ENCODE assay signal across 14 cellular contexts in the genomic region with DNA sequence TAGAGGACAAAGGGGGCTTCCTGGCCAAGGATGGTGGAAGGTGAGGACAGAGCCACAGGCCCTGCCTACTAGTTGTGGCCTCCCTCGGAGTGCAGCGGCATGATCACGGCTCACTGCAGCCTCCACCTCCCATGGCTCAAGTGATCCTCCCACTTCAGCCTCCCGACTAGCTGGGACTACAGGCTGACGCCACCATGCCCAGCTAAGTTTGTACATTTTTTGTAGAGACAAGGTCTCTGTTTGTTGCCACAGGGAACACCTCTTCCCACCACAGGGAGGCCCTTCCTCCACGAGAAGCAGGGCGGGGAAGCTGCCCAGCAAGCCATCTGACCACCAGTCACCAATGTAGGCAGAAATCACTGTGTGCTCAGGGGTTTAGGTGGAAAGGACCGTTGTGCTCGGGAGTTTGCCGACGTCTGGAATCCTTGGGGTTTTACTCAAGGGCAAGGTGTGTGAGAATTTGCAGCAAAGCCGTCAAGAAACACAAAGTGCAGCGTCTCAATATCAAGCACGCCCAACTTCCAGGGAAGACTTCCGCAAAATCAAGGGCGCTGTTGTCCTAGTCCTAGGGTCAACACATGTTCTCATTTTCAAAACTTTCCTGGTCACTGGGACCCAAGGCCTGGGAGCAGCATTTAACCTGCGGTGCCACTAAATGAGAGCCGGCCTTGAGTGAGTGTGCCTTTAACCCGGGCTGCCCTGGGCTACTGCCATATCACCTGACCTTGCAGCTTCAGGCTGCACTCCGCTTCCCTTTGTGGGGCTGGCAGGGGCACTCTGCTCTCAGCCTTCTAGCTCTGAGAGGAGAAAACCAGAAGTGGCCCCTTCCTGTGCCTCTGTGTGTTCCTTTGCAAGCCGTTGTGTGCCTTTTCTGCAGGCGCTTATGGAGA.
A peak's percentile ranks its signal among the peaks of the same experiment; 100 is the strongest.
DNase-seq lines count a peak whose midpoint lies in the region; ATAC-seq, FAIRE-seq and TF ChIP-seq lines count a peak whose summit lies in the region.
"Had no signal": no experiment of that assay in that cellular context is flagged by ENCODE, and none has a peak within 500 bp of the region (broad histone marks: within the 10 kb centered on the region; RNA-seq: fewer than 3 reads in every experiment).

No MANE protein-coding gene starts in this region.

- H3K9me1 ChIP-seq in IMR-90 (ENCODE audit: insufficient read depth, low read length) = peaks cover 16% of the 10 kb centered on the region

- H4K91ac ChIP-seq in IMR-90 (ENCODE audit: insufficient read depth, low read depth, low read length) (peak overlapping the region; percentile 22; the same call in 1 of the 2 replicates), H1 (replicated peaks; ENCODE audit: insufficient read length, low read length) (no peak overlapping the region)

- H4K20me1 ChIP-seq in IMR-90 (ENCODE audit: insufficient read depth, low read length) = no peaks in the 10 kb centered on the region
- H4K20me1 ChIP-seq in H1 (replicated peaks in 1 of 2; ENCODE audit: control insufficient read depth in 1 of 2, insufficient read depth in 2 of 2, low read length in 2 of 2) = no peaks in the 10 kb centered on the region

- no peak overlapping the region; the same call in 1 of the 2 replicates for H3K14ac ChIP-seq in IMR-90 (replicated peaks; ENCODE audit: low read depth, low read length)
- H3K14ac ChIP-seq in H1 (ENCODE audit: insufficient read length) = no peak overlapping the region

- H3K23ac ChIP-seq in IMR-90 (ENCODE audit: low read depth, low read length) = no peak overlapping the region
- no peak overlapping the region for H3K23ac ChIP-seq in H1 (ENCODE audit: insufficient read length)

- no peaks in the 10 kb centered on the region; the same call in 1 of the 2 replicates for H3K9me3 ChIP-seq in IMR-90 (ENCODE audit: control insufficient read depth, insufficient read depth, low read length)
- H3K9me3 ChIP-seq in H1 (ENCODE audit: insufficient read depth in 2 of 2, low read depth in 1 of 2, low read length in 1 of 2) = no peaks in the 10 kb centered on the region
- H3K9me3 ChIP-seq in naive thymus-derived CD4-positive, alpha-beta T cell (ENCODE audit: control insufficient read depth in 2 of 3, low read length in 3 of 3) = no peaks in the 10 kb centered on the region

- H3K4me3 Mint-ChIP-seq in naive thymus-derived CD4-positive, alpha-beta T cell = no peak overlapping the region
- H3K4me3 Mint-ChIP-seq: mesothelial cell of epicardium; stimulated activated naive CD8-positive, alpha-beta T cell treated with anti-CD3 and anti-CD28 coated beads, Interleukin-15, amount 100 ng/mL, for 72 hours; T-cell had no signal

- POLR2A ChIA-PET in GM10248 (lab: Yijun Ruan, JAX) = no interaction called here
- POLR2A ChIA-PET in IMR-90 (lab: Charles Lee; ENCODE audit: unreplicated experiment) = no interaction called here
- POLR2A ChIA-PET in H1 (lab: Charles Lee; ENCODE audit: partially characterized antibody) = no interaction called here
- POLR2A ChIA-PET in naive thymus-derived CD4-positive, alpha-beta T cell (lab: Charles Lee) = no interaction called here

- no peak overlapping the region for H4K5ac ChIP-seq in IMR-90 (ENCODE audit: low read depth, low read length)
- no peak overlapping the region for H4K5ac ChIP-seq in H1 (ENCODE audit: insufficient read length, low read depth, low read length)

- ATAC-seq in IMR-90 (ENCODE audit: low read depth) = no peak
- peak; percentile 70 for ATAC-seq in naive thymus-derived CD4-positive, alpha-beta T cell
- ATAC-seq: stimulated activated naive CD8-positive, alpha-beta T cell treated with anti-CD3 and anti-CD28 coated beads, Interleukin-15, amount 100 ng/mL, for 72 hours; T-cell had no signal

- H3K4ac ChIP-seq in IMR-90 (ENCODE audit: low read depth, low read length) (peak overlapping the region; percentile 19), H1 (replicated peaks; ENCODE audit: insufficient read length, low read depth, low read length) (peak overlapping the region; percentile 6)

- CTCF ChIA-PET in GM10248 (lab: Yijun Ruan, JAX) (interaction anchor here (1.8 to 2.3 kb wide), 3 partner anchors 10 to 27 kb away, joined by 5 to 10 read pairs (median 6); no protein-coding TSS in a partner anchor), IMR-90 (lab: Yijun Ruan, JAX) (no interaction called here), H1 (lab: Charles Lee; ENCODE audit: partially characterized antibody) (interaction anchor here (1.0 to 3.3 kb wide), 4 partner anchors 17 to 153 kb away, joined by 3 to 13 read pairs (median 4); no protein-coding TSS in a partner anchor)
- CTCF ChIA-PET in naive thymus-derived CD4-positive, alpha-beta T cell (lab: Charles Lee) = no interaction called here

- in situ Hi-C loops in IMR-90 (cut with MboI; ENCODE audit: low sequenced_read_pairs) = no loop called here

- H3K27me3 ChIP-seq in IMR-90 (ENCODE audit: control insufficient read depth, insufficient read depth, low read length) = no peaks in the 10 kb centered on the region
- peaks cover 0 to 5% (median 0%) of the 10 kb centered on the region in 4 experiments; a peak in 3 of 7 replicates for H3K27me3 ChIP-seq in H1 (replicated peaks in 1 of 4; ENCODE audit: control insufficient read depth in 3 of 4, extremely low read depth in 1 of 4, insufficient read depth in 3 of 4, low read length in 3 of 4)
- no peaks in the 10 kb centered on the region for H3K27me3 ChIP-seq in naive thymus-derived CD4-positive, alpha-beta T cell (ENCODE audit: control insufficient read depth in 2 of 2, insufficient read depth in 2 of 2, low read length in 2 of 2)

- WGBS in IMR-90 (ENCODE audit: extremely low coverage in 2 of 2, insufficient read length in 1 of 2), 2 experiments = 97% methylated on average over 12 of the region's 22 CpGs; no CpG with 5 or more reads in 1 of the 2 experiments
- WGBS in H1 (ENCODE audit: extremely low coverage in 1 of 2, insufficient coverage in 1 of 2, insufficient read length in 1 of 2, insufficient replicate concordance in 2 of 2, low coverage in 1 of 2, low lambda C conversion rate in 2 of 2, missing lambda C conversion rate in 1 of 2), 2 experiments = 91% methylated on average over 21 of the region's 22 CpGs; no CpG with 5 or more reads in 1 of the 2 experiments

- no peak overlapping the region for H3K4me3 ChIP-seq in IMR-90 (ENCODE audit: insufficient read depth, low read depth, low read length)
- no peak overlapping the region for H3K4me3 ChIP-seq in H1 (ENCODE audit: extremely low read depth in 1 of 4, insufficient read depth in 2 of 4, low read depth in 3 of 4, low read length in 4 of 4)
- H3K4me3 ChIP-seq in naive thymus-derived CD4-positive, alpha-beta T cell (ENCODE audit: low read length) = no peak overlapping the region
- H3K4me3 ChIP-seq: GM23248 had no signal

- H3K23me2 ChIP-seq in H1 (ENCODE audit: low read depth, low read length) = peaks cover 3% of the 10 kb centered on the region; the same call in 1 of the 2 replicates

- intact Hi-C loops in IMR-90 (cut with micrococcal nuclease) = no loop called here
- intact Hi-C loops in naive thymus-derived CD4-positive, alpha-beta T cell (cut with micrococcal nuclease) = loop anchor here (10.0 kb wide), 2 partner anchors 368 to 382 kb away; no protein-coding TSS in a partner anchor

- H3K4me1 Mint-ChIP-seq in naive thymus-derived CD4-positive, alpha-beta T cell = peaks cover 14 to 45% (median 25%) of the 10 kb centered on the region in 7 donors

- H2AK9ac ChIP-seq in IMR-90 (replicated peaks; ENCODE audit: low read depth, low read length, poor library complexity) = no peak overlapping the region

- no peak overlapping the region for H3K56ac ChIP-seq in IMR-90 (ENCODE audit: extremely low read depth, insufficient read depth, low read length)
- no peak overlapping the region for H3K56ac ChIP-seq in H1 (replicated peaks; ENCODE audit: insufficient read length, low read depth, low read length)

- H3K4me1 ChIP-seq in IMR-90 (ENCODE audit: control insufficient read depth, insufficient read depth, low read length) (peaks cover 19% of the 10 kb centered on the region), H1 (replicated peaks in 1 of 4; ENCODE audit: control insufficient read depth in 3 of 4, insufficient read depth in 4 of 4, low read length in 3 of 4) (peaks cover 15 to 32% (median 25%) of the 10 kb centered on the region in 4 experiments)
- H3K4me1 ChIP-seq in naive thymus-derived CD4-positive, alpha-beta T cell (ENCODE audit: control insufficient read depth in 2 of 2, insufficient read depth in 2 of 2, low read length in 2 of 2) = peaks cover 5 to 10% of the 10 kb centered on the region in 2 donors

- H3K9ac ChIP-seq in IMR-90 (ENCODE audit: low read depth, low read length) (no peak overlapping the region), H1 (replicated peaks in 1 of 4; ENCODE audit: extremely low read depth in 1 of 4, low read depth in 3 of 4, low read length in 3 of 4) (no peak overlapping the region)
- H3K9ac ChIP-seq: GM23248 had no signal

- H3K27ac ChIP-seq in IMR-90 (ENCODE audit: insufficient read depth, low read length) (no peak overlapping the region), H1 (ENCODE audit: low read depth, low read length) (no peak overlapping the region)
- H3K27ac ChIP-seq in naive thymus-derived CD4-positive, alpha-beta T cell (ENCODE audit: low read depth, low read length) = no peak overlapping the region
- H3K27ac ChIP-seq: GM23248 had no signal

- H2BK12ac ChIP-seq in H1 (ENCODE audit: low read depth, low read length) = no peak overlapping the region

- no peaks in the 10 kb centered on the region for H3K36me3 ChIP-seq in IMR-90 (ENCODE audit: control insufficient read depth, insufficient read depth, low read length)
- H3K36me3 ChIP-seq in H1 (ENCODE audit: control insufficient read depth in 2 of 4, insufficient read depth in 4 of 4, low read length in 3 of 4) = no peaks in the 10 kb centered on the region
- H3K36me3 ChIP-seq in naive thymus-derived CD4-positive, alpha-beta T cell (ENCODE audit: control insufficient read depth in 2 of 3, insufficient read depth in 3 of 3, low read length in 3 of 3) = no peaks in the 10 kb centered on the region

- H3K79me2 ChIP-seq in H1 (ENCODE audit: control insufficient read depth in 1 of 2, insufficient read depth in 2 of 2, low read length in 2 of 2) = no peaks in the 10 kb centered on the region

- no peak overlapping the region for H3K18ac ChIP-seq in IMR-90 (ENCODE audit: low read depth, low read length)
- no peak overlapping the region for H3K18ac ChIP-seq in H1 (ENCODE audit: extremely low read depth, low read length)

- dilution Hi-C loops in IMR-90 (cut with HindIII; ENCODE audit: low sequenced_read_pairs, unreplicated experiment) = no loop called here

- TF ChIP-seq EP300 in H1 (IDR thresholded peaks at IDR 0.05; ENCODE audit: borderline replicate concordance in 1 of 2, low read depth in 2 of 2, low read length in 2 of 2) = no peak

- H3K27ac Mint-ChIP-seq in naive thymus-derived CD4-positive, alpha-beta T cell = peak overlapping the region in 2 of 9 donors; percentile 47 to 68
- H3K27ac Mint-ChIP-seq: mesothelial cell of epicardium; stimulated activated naive CD8-positive, alpha-beta T cell treated with anti-CD3 and anti-CD28 coated beads, Interleukin-15, amount 100 ng/mL, for 72 hours had no signal

- H2BK120ac ChIP-seq in IMR-90 (ENCODE audit: low read depth, low read length) = peak overlapping the region; percentile 44; the same call in 1 of the 2 replicates
- no peak overlapping the region for H2BK120ac ChIP-seq in H1 (replicated peaks; ENCODE audit: low read depth, low read length)

- TF ChIP-seq CTCF in GM10248 (IDR thresholded peaks at IDR 0.05; ENCODE audit: control extremely low read depth, extremely low read depth, low read depth, missing control alignments) = no peak
- no peak for TF ChIP-seq CTCF in IMR-90 (conservative IDR thresholded peaks at IDR 0.05; ENCODE audit: low read depth, low read length)
- TF ChIP-seq CTCF in H1 (IDR thresholded peaks at IDR 0.05; ENCODE audit: control extremely low read depth in 1 of 3, insufficient read depth in 1 of 3, low read depth in 1 of 3, low read length in 3 of 3) = no peak

- no TSS peak for BruUV-seq in IMR-90 (replicated peaks; lab: Mats Ljungman, UMichigan)

- H2BK20ac ChIP-seq in IMR-90 (ENCODE audit: low read depth, low read length) (no peak overlapping the region), H1 (ENCODE audit: low read length) (no peak overlapping the region)

- H2BK5ac ChIP-seq in IMR-90 (ENCODE audit: low read depth, low read length, poor library complexity, severe bottlenecking) = no peak overlapping the region
- H2BK5ac ChIP-seq in H1 (ENCODE audit: low read depth, low read length) = 0 out of 2 replicates have a peak overlapping the region, but pooled peaks have one; percentile 62

- H3K27me3 Mint-ChIP-seq in naive thymus-derived CD4-positive, alpha-beta T cell = peaks cover 0 to 41% (median 0%) of the 10 kb centered on the region in 5 donors
- H3K27me3 Mint-ChIP-seq: T-cell had no signal

- DNase-seq in GM10248 (ENCODE audit: extremely low spot score) (peak; percentile 35), IMR-90 (no peak), H1 (ENCODE audit: low read depth in 1 of 2, low spot score in 2 of 2) (no peak), NCI-H345 (lab: John Stamatoyannopoulos, UW) (no peak), A172 (ENCODE audit: low spot score) (no peak)
- DNase-seq in naive thymus-derived CD4-positive, alpha-beta T cell = no peak
- no peak for DNase-seq in stimulated activated naive CD4-positive, alpha-beta T cell (lab: John Stamatoyannopoulos, UW)
- DNase-seq in stimulated activated CD4-positive, alpha-beta T cell treated with anti-CD3 and anti-CD28 coated beads, Interleukin-1b, Interleukin-23, amount 100 ng/mL, for 48 hours = no peak
- DNase-seq: AML-193; NCI-H2107; stimulated activated naive CD8-positive, alpha-beta T cell treated with anti-CD3 and anti-CD28 coated beads, Interleukin-15, amount 100 ng/mL, for 72 hours had no signal

- H3K9me3 Mint-ChIP-seq in naive thymus-derived CD4-positive, alpha-beta T cell = peaks cover 0 to 2% (median 0%) of the 10 kb centered on the region in 11 donors
- H3K9me3 Mint-ChIP-seq: mesothelial cell of epicardium; stimulated activated naive CD8-positive, alpha-beta T cell treated with anti-CD3 and anti-CD28 coated beads, Interleukin-15, amount 100 ng/mL, for 72 hours; T-cell had no signal

- H2AK5ac ChIP-seq in IMR-90 (ENCODE audit: low read depth, low read length) = peak overlapping the region; percentile 48; the same call in 1 of the 2 replicates
- peak overlapping the region; percentile 78; the same call in 1 of the 2 replicates for H2AK5ac ChIP-seq in H1 (ENCODE audit: low read depth, low read length)

- no peak for FAIRE-seq in H1 (lab: Jason Lieb, UNC)

- H3K4me2 ChIP-seq in IMR-90 (ENCODE audit: low read depth, low read length) (no peak overlapping the region), H1 (ENCODE audit: insufficient read depth in 1 of 2, low read depth in 2 of 2, low read length in 2 of 2) (no peak overlapping the region)

- H3K36me3 Mint-ChIP-seq in naive thymus-derived CD4-positive, alpha-beta T cell = peaks cover 0 to 9% (median 0%) of the 10 kb centered on the region in 5 donors
- H3K36me3 Mint-ChIP-seq: mesothelial cell of epicardium, T-cell had no signal

- no peak for TF ChIP-seq RAD21 in IMR-90 (IDR thresholded peaks at IDR 0.05; ENCODE audit: low read length)
- no peak for TF ChIP-seq RAD21 in H1 (IDR thresholded peaks at IDR 0.05 in 1 of 2, conservative IDR thresholded peaks at IDR 0.05 in 1 of 2; ENCODE audit: low read depth in 2 of 2, low read length in 2 of 2)

- H4K8ac ChIP-seq in IMR-90 (ENCODE audit: low read depth in 2 of 2, low read length in 2 of 2) (no peak overlapping the region), H1 (ENCODE audit: extremely low read depth, insufficient read depth, low read length) (no peak overlapping the region)

- H2AFZ ChIP-seq in IMR-90 (replicated peaks; ENCODE audit: low read length, poor library complexity) = no peak overlapping the region
- H2AFZ ChIP-seq in H1 (ENCODE audit: low read length) = no peak overlapping the region
- H2AFZ ChIP-seq: GM23248 had no signal

- H3K79me1 ChIP-seq in IMR-90 (ENCODE audit: low read depth in 1 of 2, low read length in 2 of 2) (no peaks in the 10 kb centered on the region), H1 (ENCODE audit: low read depth, low read length) (no peaks in the 10 kb centered on the region)

- TF ChIP-seq POLR2A in IMR-90 (IDR thresholded peaks at IDR 0.05; ENCODE audit: low read depth, low read length) (no peak), H1 (IDR thresholded peaks at IDR 0.05; ENCODE audit: control extremely low read depth in 1 of 2, low read depth in 2 of 2, low read length in 2 of 2) (no peak)

- H2BK15ac ChIP-seq in IMR-90 (ENCODE audit: low read depth, low read length) = no peak overlapping the region
- 0 out of 2 replicates have a peak overlapping the region, but pooled peaks have one; percentile 31 for H2BK15ac ChIP-seq in H1 (ENCODE audit: low read length)

Comparison
In these comparisons a context has a peak if more than half of its experiments do, and no peak if none do; other contexts are left out.
1. CTCF ChIA-PET loops: an anchor here in GM10248 (1.8 to 2.3 kb wide) and H1 (1.0 to 3.3 kb wide); none called in IMR-90 and naive thymus-derived CD4-positive, alpha-beta T cell.